In genomic region chr2:33213648-33214047, GRCh38 we compare ENCODE assay signal across 1 cellular context.
TF ChIP-seq lines count a peak whose summit lies in the region.

No MANE protein-coding gene starts in this region.

TF ChIP-seq in SK-N-SH treated with all-trans-retinoic acid at 6 μM for 48 hours, 23 proteins besides CTCF, POLR2A, EP300 and RAD21 (continued from another document):
- TF ChIP-seq CREB5 (CRISPR knock-in tag; IDR thresholded peaks at IDR 0.05; ENCODE audit: low read depth) (no peak), ZFP30 (CRISPR knock-in tag; IDR thresholded peaks at IDR 0.05) (no peak), ZNF70 (CRISPR knock-in tag; IDR thresholded peaks at IDR 0.05) (no peak), OSR1 (CRISPR knock-in tag; IDR thresholded peaks at IDR 0.05) (no peak), ZFP3 (CRISPR knock-in tag; IDR thresholded peaks at IDR 0.05) (no peak), BACH2 (CRISPR knock-in tag; IDR thresholded peaks at IDR 0.05; ENCODE audit: borderline replicate concordance) (no peak), POU6F1 (CRISPR knock-in tag; IDR thresholded peaks at IDR 0.05; ENCODE audit: borderline replicate concordance, low read depth) (no peak), PPARA (CRISPR knock-in tag; IDR thresholded peaks at IDR 0.05; ENCODE audit: borderline replicate concordance) (no peak), GLIS3 (CRISPR knock-in tag; IDR thresholded peaks at IDR 0.05) (no peak)
TF ChIP-seq in SK-N-SH treated with all-trans-retinoic acid at 6 μM for 48 hours: peak in this region for 0.
